ENCODE assay signal across 14 cellular contexts in genomic region chr12:34244608-34245007, GRCh38.
DNase-seq lines count a peak whose midpoint lies in the region; ATAC-seq, FAIRE-seq and TF ChIP-seq lines count a peak whose summit lies in the region.
"Had no signal": no experiment of that assay in that cellular context is flagged by ENCODE, and none has a peak within 500 bp of the region (broad histone marks: within the 10 kb centered on the region; RNA-seq: fewer than 3 reads in every experiment).

No MANE protein-coding gene starts in this region.

- no peak for ATAC-seq in HG02610 (IDR thresholded peaks at IDR 0.05; ENCODE audit: unreplicated experiment)
- no peak for ATAC-seq in GM19467 (IDR thresholded peaks at IDR 0.05; ENCODE audit: unreplicated experiment)
- ATAC-seq: CD8-positive, alpha-beta T cell; GM12878 had no signal

- no peak for TF ChIP-seq CTCF in D721Med (IDR thresholded peaks at IDR 0.05; ENCODE audit: insufficient read depth, missing control alignments)

- TF ChIP-seq POLR2A in GM12891 (IDR thresholded peaks at IDR 0.05; ENCODE audit: low read depth, low read length): no peak

- peak; percentile 11 for DNase-seq in HT1080 (ENCODE audit: low read depth)
- peak; percentile 16 for DNase-seq in RKO (ENCODE audit: low spot score)
- peak; percentile 6 for DNase-seq in myocyte (ENCODE audit: low read depth)
- no peak for DNase-seq in D721Med (ENCODE audit: insufficient read length, low spot score)
- no peak for DNase-seq in GM12891 (ENCODE audit: insufficient read length, low spot score)
- DNase-seq: Caco-2; CD8-positive, alpha-beta T cell; DMS 273 treated with DMSO at 0.1 percent for 48 hours; GOT3; H9; KBM-7 had no signal

- FAIRE-seq in D721Med (lab: Jason Lieb, UNC) (no peak), GM12891 (lab: Jason Lieb, UNC) (no peak)
- FAIRE-seq: GM12878 had no signal

TF ChIP-seq in GM12891, 5 proteins besides CTCF, POLR2A, EP300 and RAD21:
- no peak for TF ChIP-seq POLR2AphosphoS5 (IDR thresholded peaks at IDR 0.05; ENCODE audit: low read depth, low read length)
- no peak for TF ChIP-seq TAF1 (IDR thresholded peaks at IDR 0.05; ENCODE audit: low read depth, low read length)
- TF ChIP-seq PAX5 (IDR thresholded peaks at IDR 0.05; ENCODE audit: insufficient read depth, low read length, severe bottlenecking): no peak
- no peak for TF ChIP-seq POU2F2 (IDR thresholded peaks at IDR 0.05; ENCODE audit: low read depth, low read length)
- no peak for TF ChIP-seq SPI1 (IDR thresholded peaks at IDR 0.05; ENCODE audit: low read depth, low read length)
TF ChIP-seq in GM12891: peak in this region for 0.

Comparison
In these comparisons a context has a peak if more than half of its experiments do, and no peak if none do; other contexts are left out.
1. DNase-seq: peak in HT1080 (single experiment), RKO (single experiment) and myocyte (single experiment); none in D721Med (single experiment) and GM12891 (single experiment).